26 cellular contexts compared by ENCODE assay signal in genomic region chr10:97708167-97708566, GRCh38.
"Had no signal": no experiment of that assay in that cellular context is flagged by ENCODE, and none has a peak within 500 bp of the region (broad histone marks: within the 10 kb centered on the region; RNA-seq: fewer than 3 reads in every experiment).

No MANE protein-coding gene starts in this region.

- ATAC-seq: activated naive CD8-positive, alpha-beta T cell treated with anti-CD3 and anti-CD28 coated beads, Interleukin-2, amount 50 U/mL, for 24 hours; gastrocnemius medialis; left ventricle myocardium superior; mucosa of descending colon; stimulated activated naive CD8-positive, alpha-beta T cell treated with anti-CD3 and anti-CD28 coated beads, Interleukin-15, Interleukin-2, amounts not matched to agents 100 U/mL and 50 U/mL, for 24 hours had no signal

- H3K9ac ChIP-seq: neural progenitor cell, SK-N-SH had no signal

- H3K36me3 ChIP-seq: brain microvascular endothelial cell, esophagus squamous epithelium, gastrocnemius medialis, neural progenitor cell, suprapubic skin had no signal

- H3K4me3 Mint-ChIP-seq: activated CD4-positive, alpha-beta memory T cell treated with anti-CD3 and anti-CD28 coated beads, Interleukin-2, amount 10 ng/mL, durations not matched to agents 7 days and 5 days; activated CD4-positive, alpha-beta T cell treated with anti-CD3 and anti-CD28 coated beads, Interleukin-2, amount 10 ng/mL, durations not matched to agents 24 days and 14 days; activated naive CD8-positive, alpha-beta T cell treated with anti-CD3 and anti-CD28 coated beads, Interleukin-2, amount 50 U/mL, for 24 hours; activated T-helper 1 cell treated with anti-CD3 and anti-CD28 coated beads, Interleukin-12 subunit alpha, Interleukin-12 subunit beta, Interleukin-2, Interleukin-4 antibody, amounts not matched to agents 30 ng/mL and 10 ng/mL and 1 ng/mL, durations not matched to agents 14 hours and 24 hours and 36 hours; central memory CD8-positive, alpha-beta T cell; memory B cell; naive B cell; neural progenitor cell; type B pancreatic cell had no signal

- H3K4me3 ChIP-seq: coronary artery, esophagus squamous epithelium, gastrocnemius medialis, mucosa of descending colon, neural progenitor cell, suprapubic skin had no signal

- H3K27ac ChIP-seq: brain microvascular endothelial cell, gastrocnemius medialis, neural progenitor cell, suprapubic skin had no signal

- H3K27me3 ChIP-seq: brain microvascular endothelial cell, neural progenitor cell, suprapubic skin had no signal

- H3K9me3 Mint-ChIP-seq: activated CD4-positive, alpha-beta memory T cell treated with anti-CD3 and anti-CD28 coated beads, Interleukin-2, amount 10 ng/mL, durations not matched to agents 7 days and 5 days; activated CD4-positive, alpha-beta T cell treated with anti-CD3 and anti-CD28 coated beads, Interleukin-2, amount 10 ng/mL, durations not matched to agents 24 days and 14 days; activated naive CD8-positive, alpha-beta T cell treated with anti-CD3 and anti-CD28 coated beads, Interleukin-2, amount 50 U/mL, for 24 hours; activated T-helper 1 cell treated with anti-CD3 and anti-CD28 coated beads, Interleukin-12 subunit alpha, Interleukin-12 subunit beta, Interleukin-2, Interleukin-4 antibody, amounts not matched to agents 30 ng/mL and 10 ng/mL and 1 ng/mL, durations not matched to agents 14 hours and 24 hours and 36 hours; central memory CD8-positive, alpha-beta T cell; naive B cell; neural progenitor cell; type B pancreatic cell had no signal

- DNase-seq: activated CD4-positive, alpha-beta memory T cell treated with anti-CD3 and anti-CD28 coated beads, Interleukin-2, amount 10 ng/mL, durations not matched to agents 7 days and 5 days; activated CD4-positive, alpha-beta T cell treated with anti-CD3 and anti-CD28 coated beads, Interleukin-2, amount 10 ng/mL, durations not matched to agents 24 days and 14 days; activated gamma-delta T cell; activated naive CD4-positive, alpha-beta T cell treated with anti-CD3 and anti-CD28 coated beads, Interleukin-2, amount 50 U/mL, for 16 hours; activated naive CD8-positive, alpha-beta T cell treated with anti-CD3 and anti-CD28 coated beads, Interleukin-2, amount 50 U/mL, for 24 hours; activated T-cell treated with anti-CD3 and anti-CD28 coated beads for 4 hours; brain microvascular endothelial cell; esophagus squamous epithelium; gastrocnemius medialis; head of caudate nucleus; hypothalamus; left ventricle myocardium superior; mucosa of descending colon; naive B cell; retina; SK-N-SH; stimulated activated CD4-positive, alpha-beta T cell treated with anti-CD3 and anti-CD28 coated beads, Interleukin-12 subunit alpha, Interleukin-12 subunit beta, amount 100 ng/mL, for 4 hours; stimulated activated CD4-positive, alpha-beta T cell treated with anti-CD3 and anti-CD28 coated beads, Interleukin-4, amount 100 ng/mL, for 4 hours; stimulated activated naive CD8-positive, alpha-beta T cell treated with anti-CD3 and anti-CD28 coated beads, Interleukin-15, Interleukin-2, amounts not matched to agents 100 U/mL and 50 U/mL, for 24 hours had no signal

- H3K36me3 Mint-ChIP-seq: memory B cell, neural progenitor cell, type B pancreatic cell had no signal

- H3K9me3 ChIP-seq: esophagus squamous epithelium, gastrocnemius medialis, mucosa of descending colon, SK-N-SH, suprapubic skin had no signal

- H3K27ac Mint-ChIP-seq: activated CD4-positive, alpha-beta memory T cell treated with anti-CD3 and anti-CD28 coated beads, Interleukin-2, amount 10 ng/mL, durations not matched to agents 7 days and 5 days; activated CD4-positive, alpha-beta T cell treated with anti-CD3 and anti-CD28 coated beads, Interleukin-2, amount 10 ng/mL, durations not matched to agents 24 days and 14 days; activated naive CD8-positive, alpha-beta T cell treated with anti-CD3 and anti-CD28 coated beads, Interleukin-2, amount 50 U/mL, for 24 hours; activated T-helper 1 cell treated with anti-CD3 and anti-CD28 coated beads, Interleukin-12 subunit alpha, Interleukin-12 subunit beta, Interleukin-2, Interleukin-4 antibody, amounts not matched to agents 30 ng/mL and 10 ng/mL and 1 ng/mL, durations not matched to agents 14 hours and 24 hours and 36 hours; memory B cell; naive B cell; neural progenitor cell; type B pancreatic cell had no signal
